1 cellular context compared by ENCODE assay signal in genomic region chr18:59264136-59264571, GRCh38.
TF ChIP-seq lines count a peak whose summit lies in the region.

No MANE protein-coding gene starts in this region.

TF ChIP-seq in neural cell, 6 proteins besides CTCF, POLR2A, EP300 and RAD21:
- TF ChIP-seq, protein P1, sequence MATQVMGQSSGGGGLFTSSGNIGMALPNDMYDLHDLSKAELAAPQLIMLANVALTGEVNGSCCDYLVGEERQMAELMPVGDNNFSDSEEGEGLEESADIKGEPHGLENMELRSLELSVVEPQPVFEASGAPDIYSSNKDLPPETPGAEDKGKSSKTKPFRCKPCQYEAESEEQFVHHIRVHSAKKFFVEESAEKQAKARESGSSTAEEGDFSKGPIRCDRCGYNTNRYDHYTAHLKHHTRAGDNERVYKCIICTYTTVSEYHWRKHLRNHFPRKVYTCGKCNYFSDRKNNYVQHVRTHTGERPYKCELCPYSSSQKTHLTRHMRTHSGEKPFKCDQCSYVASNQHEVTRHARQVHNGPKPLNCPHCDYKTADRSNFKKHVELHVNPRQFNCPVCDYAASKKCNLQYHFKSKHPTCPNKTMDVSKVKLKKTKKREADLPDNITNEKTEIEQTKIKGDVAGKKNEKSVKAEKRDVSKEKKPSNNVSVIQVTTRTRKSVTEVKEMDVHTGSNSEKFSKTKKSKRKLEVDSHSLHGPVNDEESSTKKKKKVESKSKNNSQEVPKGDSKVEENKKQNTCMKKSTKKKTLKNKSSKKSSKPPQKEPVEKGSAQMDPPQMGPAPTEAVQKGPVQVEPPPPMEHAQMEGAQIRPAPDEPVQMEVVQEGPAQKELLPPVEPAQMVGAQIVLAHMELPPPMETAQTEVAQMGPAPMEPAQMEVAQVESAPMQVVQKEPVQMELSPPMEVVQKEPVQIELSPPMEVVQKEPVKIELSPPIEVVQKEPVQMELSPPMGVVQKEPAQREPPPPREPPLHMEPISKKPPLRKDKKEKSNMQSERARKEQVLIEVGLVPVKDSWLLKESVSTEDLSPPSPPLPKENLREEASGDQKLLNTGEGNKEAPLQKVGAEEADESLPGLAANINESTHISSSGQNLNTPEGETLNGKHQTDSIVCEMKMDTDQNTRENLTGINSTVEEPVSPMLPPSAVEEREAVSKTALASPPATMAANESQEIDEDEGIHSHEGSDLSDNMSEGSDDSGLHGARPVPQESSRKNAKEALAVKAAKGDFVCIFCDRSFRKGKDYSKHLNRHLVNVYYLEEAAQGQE (IDR thresholded peaks at IDR 0.05; ENCODE audit: borderline replicate concordance) = no peak
- TF ChIP-seq EZH2 (IDR thresholded peaks at IDR 0.05; ENCODE audit: borderline replicate concordance, insufficient read depth, low read length, poor library complexity, severe bottlenecking) (no peak), MXI1 (conservative IDR thresholded peaks at IDR 0.05; ENCODE audit: poor library complexity, severe bottlenecking) (no peak), TAF1 (IDR thresholded peaks at IDR 0.05; ENCODE audit: low read depth) (no peak), SMC3 (conservative IDR thresholded peaks at IDR 0.05; ENCODE audit: poor library complexity) (no peak), POLR2AphosphoS5 (IDR thresholded peaks at IDR 0.05) (no peak)
